11 cellular contexts compared by ENCODE assay signal in the genomic region with DNA sequence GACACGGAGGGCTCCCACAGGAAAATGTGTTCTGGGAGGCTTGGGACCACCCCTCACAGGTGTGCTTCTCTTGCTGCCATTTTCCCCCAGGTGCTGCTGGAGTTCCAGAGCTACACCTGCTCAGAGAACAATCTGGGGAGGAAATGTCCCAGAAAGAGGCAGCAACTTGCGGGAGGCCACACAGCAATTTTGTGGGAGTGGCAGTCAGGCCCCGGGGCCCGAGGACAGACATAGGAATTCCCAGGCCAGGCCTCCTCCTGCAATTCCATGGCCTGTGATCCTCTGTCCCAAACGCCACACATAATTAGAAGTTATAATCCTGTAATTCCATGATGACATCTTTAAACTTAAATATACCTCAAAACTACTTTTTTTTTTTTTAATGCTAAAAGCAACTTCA. TPM values are rescaled to one million over a fixed set of nuclear protein-coding genes. Genes with fewer than 3 reads are reported as not detected.
DNase-seq lines count a peak whose midpoint lies in the region; ATAC-seq, FAIRE-seq and TF ChIP-seq lines count a peak whose summit lies in the region.
"Had no signal": no experiment of that assay in that cellular context is flagged by ENCODE, and none has a peak within 500 bp of the region (broad histone marks: within the 10 kb centered on the region; RNA-seq: fewer than 3 reads in every experiment).

No MANE protein-coding gene starts in this region.

- H3K27ac ChIP-seq in HUES48 (ENCODE audit: low read depth, low read length) (no peak overlapping the region), kidney (ENCODE audit: low read depth in 2 of 2, low read length in 2 of 2) (peak overlapping the region in 1 of 2 donors; percentile 4)

- H3K9me3 Mint-ChIP-seq in WTC11, result no peaks in the 10 kb centered on the region
- no peaks in the 10 kb centered on the region for H3K9me3 Mint-ChIP-seq in stimulated activated memory B cell treated with anti-CD40 and anti-IgM and Interleukin-4, amounts not matched to agents 10 μg/mL and 1 μg/mL and 100 μg/mL, for 72 hours
- H3K9me3 Mint-ChIP-seq: immature natural killer cell had no signal

- no peaks in the 10 kb centered on the region for H3K27me3 ChIP-seq in HUES48 (ENCODE audit: control insufficient read depth, insufficient read depth, low read length)

- no peaks in the 10 kb centered on the region for H3K9me3 ChIP-seq in HUES48 (ENCODE audit: control insufficient read depth, insufficient read depth, low read length)
- no peaks in the 10 kb centered on the region for H3K9me3 ChIP-seq in kidney (ENCODE audit: control insufficient read depth in 1 of 2, low read length in 2 of 2)

- H3K27ac Mint-ChIP-seq in WTC11, result no peak overlapping the region
- H3K27ac Mint-ChIP-seq in stimulated activated memory B cell treated with anti-CD40 and anti-IgM and Interleukin-4, amounts not matched to agents 10 μg/mL and 1 μg/mL and 100 μg/mL, for 72 hours, result peak overlapping the region; percentile 27
- H3K27ac Mint-ChIP-seq: activated CD4-positive, alpha-beta T cell treated with anti-CD3 and anti-CD28 coated beads for 36 hours; immature natural killer cell had no signal

- H3K27me3 Mint-ChIP-seq in WTC11 (ENCODE audit: low read depth), result peaks cover 13% of the 10 kb centered on the region
- H3K27me3 Mint-ChIP-seq in stimulated activated memory B cell treated with anti-CD40 and anti-IgM and Interleukin-4, amounts not matched to agents 10 μg/mL and 1 μg/mL and 100 μg/mL, for 72 hours, result peaks cover 11% of the 10 kb centered on the region

- peaks cover 8% of the 10 kb centered on the region for H3K4me1 ChIP-seq in HUES48 (ENCODE audit: control insufficient read depth, insufficient read depth, low read length)
- H3K4me1 ChIP-seq in kidney (ENCODE audit: control insufficient read depth in 1 of 2, insufficient read depth in 1 of 2, low read depth in 1 of 2, low read length in 2 of 2), result no peaks in the 10 kb centered on the region

- intact Hi-C loops in kidney (cut with DNase I), result no loop called here

- DNase-seq in WTC11 (ENCODE audit: low spot score) (no peak), kidney (no peak), HuH-7.5 (ENCODE audit: low spot score) (no peak), NCI-H526 (lab: John Stamatoyannopoulos, UW) (no peak), urothelium cell line (ENCODE audit: low spot score) (no peak)
- DNase-seq: activated CD4-positive, alpha-beta T cell treated with anti-CD3 and anti-CD28 coated beads for 36 hours; activated T-cell treated with anti-CD3 and anti-CD28 coated beads, Interleukin-2, amount 50 U/mL, for 1 hour; immature natural killer cell; NCI-H1092 had no signal

- H3K36me3 ChIP-seq in HUES48 (ENCODE audit: control insufficient read depth, insufficient read depth, low read length), result no peaks in the 10 kb centered on the region
- H3K36me3 ChIP-seq in kidney (ENCODE audit: control insufficient read depth in 1 of 2, insufficient read depth in 2 of 2, low read length in 2 of 2), result no peaks in the 10 kb centered on the region

- no peaks in the 10 kb centered on the region for H3K36me3 Mint-ChIP-seq in WTC11
- H3K36me3 Mint-ChIP-seq in stimulated activated memory B cell treated with anti-CD40 and anti-IgM and Interleukin-4, amounts not matched to agents 10 μg/mL and 1 μg/mL and 100 μg/mL, for 72 hours, result no peaks in the 10 kb centered on the region
- H3K36me3 Mint-ChIP-seq: immature natural killer cell had no signal

- POLR2A ChIA-PET in WTC11 (lab: Charles Lee), result interaction anchor here (1.1 kb wide), 1 partner anchor 40 kb away, joined by 3 read pairs; no protein-coding TSS in a partner anchor

- H3K4me3 ChIP-seq in HUES48 (ENCODE audit: low read depth, low read length) (peak overlapping the region; percentile 81), kidney (ENCODE audit: low read length in 2 of 2) (peak overlapping the region; percentile 44 to 55)

- peaks cover 20% of the 10 kb centered on the region for H3K4me1 Mint-ChIP-seq in WTC11
- peaks cover 11% of the 10 kb centered on the region for H3K4me1 Mint-ChIP-seq in stimulated activated memory B cell treated with anti-CD40 and anti-IgM and Interleukin-4, amounts not matched to agents 10 μg/mL and 1 μg/mL and 100 μg/mL, for 72 hours
- H3K4me1 Mint-ChIP-seq: immature natural killer cell had no signal

- TF ChIP-seq CTCF in WTC11 (IDR thresholded peaks at IDR 0.05), result no peak
- no peak for TF ChIP-seq CTCF in kidney (IDR thresholded peaks at IDR 0.05; ENCODE audit: borderline replicate concordance, extremely low read depth, insufficient read depth)

- ATAC-seq in WTC11, result no peak
- no peak for ATAC-seq in stimulated activated memory B cell treated with anti-CD40 and anti-IgM and Interleukin-4, amounts not matched to agents 10 μg/mL and 1 μg/mL and 100 μg/mL, for 72 hours
- ATAC-seq: activated CD4-positive, alpha-beta T cell treated with anti-CD3 and anti-CD28 coated beads for 36 hours had no signal

- CTCF ChIA-PET in WTC11 (lab: Charles Lee), result interaction anchor here (1.2 to 1.6 kb wide), 2 partner anchors 11 to 121 kb away, joined by 3 to 5 read pairs; no protein-coding TSS in a partner anchor

- no peak for FAIRE-seq in kidney (lab: Jason Lieb, UNC)
- no peak for FAIRE-seq in urothelium cell line (lab: Jason Lieb, UNC)

- H3K9ac ChIP-seq in HUES48 (ENCODE audit: low read depth, low read length), result no peak overlapping the region
- H3K9ac ChIP-seq in kidney (ENCODE audit: low read length in 2 of 2), result no peak overlapping the region

- H3K4me3 Mint-ChIP-seq in WTC11, result peak overlapping the region; percentile 87
- no peak overlapping the region for H3K4me3 Mint-ChIP-seq in stimulated activated memory B cell treated with anti-CD40 and anti-IgM and Interleukin-4, amounts not matched to agents 10 μg/mL and 1 μg/mL and 100 μg/mL, for 72 hours
- H3K4me3 Mint-ChIP-seq: activated CD4-positive, alpha-beta T cell treated with anti-CD3 and anti-CD28 coated beads for 36 hours; immature natural killer cell had no signal

TF ChIP-seq in WTC11, 78 proteins besides CTCF, POLR2A, EP300 and RAD21 (continues in another document):
- no peak for TF ChIP-seq ZNF232 (CRISPR knock-in tag; IDR thresholded peaks at IDR 0.05)
- TF ChIP-seq JAZF1 (CRISPR knock-in tag; IDR thresholded peaks at IDR 0.05), result no peak
- TF ChIP-seq FOXP1 (CRISPR knock-in tag; IDR thresholded peaks at IDR 0.05; ENCODE audit: borderline replicate concordance), result no peak
- no peak for TF ChIP-seq NFYB (CRISPR knock-in tag; conservative IDR thresholded peaks at IDR 0.05; ENCODE audit: low read depth)
- no peak for TF ChIP-seq GRHL2 (CRISPR knock-in tag; IDR thresholded peaks at IDR 0.05; ENCODE audit: insufficient replicate concordance, severe bottlenecking)
- no peak for TF ChIP-seq NR3C1 (CRISPR knock-in tag; conservative IDR thresholded peaks at IDR 0.05; ENCODE audit: low read depth)
- TF ChIP-seq, protein P1, sequence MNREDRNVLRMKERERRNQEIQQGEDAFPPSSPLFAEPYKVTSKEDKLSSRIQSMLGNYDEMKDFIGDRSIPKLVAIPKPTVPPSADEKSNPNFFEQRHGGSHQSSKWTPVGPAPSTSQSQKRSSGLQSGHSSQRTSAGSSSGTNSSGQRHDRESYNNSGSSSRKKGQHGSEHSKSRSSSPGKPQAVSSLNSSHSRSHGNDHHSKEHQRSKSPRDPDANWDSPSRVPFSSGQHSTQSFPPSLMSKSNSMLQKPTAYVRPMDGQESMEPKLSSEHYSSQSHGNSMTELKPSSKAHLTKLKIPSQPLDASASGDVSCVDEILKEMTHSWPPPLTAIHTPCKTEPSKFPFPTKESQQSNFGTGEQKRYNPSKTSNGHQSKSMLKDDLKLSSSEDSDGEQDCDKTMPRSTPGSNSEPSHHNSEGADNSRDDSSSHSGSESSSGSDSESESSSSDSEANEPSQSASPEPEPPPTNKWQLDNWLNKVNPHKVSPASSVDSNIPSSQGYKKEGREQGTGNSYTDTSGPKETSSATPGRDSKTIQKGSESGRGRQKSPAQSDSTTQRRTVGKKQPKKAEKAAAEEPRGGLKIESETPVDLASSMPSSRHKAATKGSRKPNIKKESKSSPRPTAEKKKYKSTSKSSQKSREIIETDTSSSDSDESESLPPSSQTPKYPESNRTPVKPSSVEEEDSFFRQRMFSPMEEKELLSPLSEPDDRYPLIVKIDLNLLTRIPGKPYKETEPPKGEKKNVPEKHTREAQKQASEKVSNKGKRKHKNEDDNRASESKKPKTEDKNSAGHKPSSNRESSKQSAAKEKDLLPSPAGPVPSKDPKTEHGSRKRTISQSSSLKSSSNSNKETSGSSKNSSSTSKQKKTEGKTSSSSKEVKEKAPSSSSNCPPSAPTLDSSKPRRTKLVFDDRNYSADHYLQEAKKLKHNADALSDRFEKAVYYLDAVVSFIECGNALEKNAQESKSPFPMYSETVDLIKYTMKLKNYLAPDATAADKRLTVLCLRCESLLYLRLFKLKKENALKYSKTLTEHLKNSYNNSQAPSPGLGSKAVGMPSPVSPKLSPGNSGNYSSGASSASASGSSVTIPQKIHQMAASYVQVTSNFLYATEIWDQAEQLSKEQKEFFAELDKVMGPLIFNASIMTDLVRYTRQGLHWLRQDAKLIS (CRISPR knock-in tag; IDR thresholded peaks at IDR 0.05; ENCODE audit: borderline replicate concordance), result no peak
- no peak for TF ChIP-seq TCF7 (CRISPR knock-in tag; IDR thresholded peaks at IDR 0.05; ENCODE audit: low read depth)
- no peak for TF ChIP-seq ZNF281 (CRISPR knock-in tag; IDR thresholded peaks at IDR 0.05)

RNA-seq across cellular contexts. Expression of gene RHPN2, which starts 1.8 kb away (rescaled TPM):
- total RNA-seq in WTC11 (2021) (21.1 to 26.5 TPM (median 25.8 TPM) in 3 replicates), kidney (50.3 TPM)
- 13.5 TPM for polyA plus RNA-seq in kidney (ENCODE audit: insufficient read depth, low read depth, low replicate concordance)
- polyA plus RNA-seq: immature natural killer cell had no signal

RNA-seq across cellular contexts. Expression of gene GPATCH1, which starts 18.1 kb away (rescaled TPM):
- total RNA-seq in WTC11 (2021) (8.6 to 10.7 TPM (median 9.3 TPM) in 3 replicates), kidney (9.1 TPM)
- 4.3 TPM for polyA plus RNA-seq in kidney (ENCODE audit: insufficient read depth, low read depth, low replicate concordance)
